Comparison of ENCODE assay signal across 8 cellular contexts in genomic region chr17:32519769-32520701, GRCh38. TPM values are rescaled to one million over a fixed set of nuclear protein-coding genes. Genes with fewer than 3 reads are reported as not detected.
A peak's percentile ranks its signal among the peaks of the same experiment; 100 is the strongest.
DNase-seq lines count a peak whose midpoint lies in the region; ATAC-seq and TF ChIP-seq lines count a peak whose summit lies in the region.

No MANE protein-coding gene starts in this region.

- H3K4me1 Mint-ChIP-seq in WTC11 (peaks cover 77% of the 10 kb centered on the region), type B pancreatic cell (ENCODE audit: unreplicated experiment) (peaks cover 47% of the 10 kb centered on the region)

- H3K36me3 Mint-ChIP-seq in WTC11 (no peaks in the 10 kb centered on the region), type B pancreatic cell (no peaks in the 10 kb centered on the region)

- H3K4me3 Mint-ChIP-seq in WTC11 (peak overlapping the region; percentile 76), type B pancreatic cell (peak overlapping the region; percentile 90)

- H3K9me3 Mint-ChIP-seq in WTC11 (no peaks in the 10 kb centered on the region), type B pancreatic cell (no peaks in the 10 kb centered on the region)

- H3K4me3 ChIP-seq in HFF-Myc (replicated peaks; ENCODE audit: low read depth, low read length) = peak overlapping the region; percentile 29
- H3K4me3 ChIP-seq in muscle layer of colon (ENCODE audit: low read depth in 1 of 2, low read length in 2 of 2) = peak overlapping the region; percentile 46 to 49

- CTCF ChIA-PET in WTC11 (lab: Charles Lee) = interaction anchor here (1.2 to 1.6 kb wide), 2 partner anchors 58 to 76 kb away, joined by 4 read pairs; partner anchors contain the start of gene PSMD11

- peaks cover 6% of the 10 kb centered on the region for H3K27me3 Mint-ChIP-seq in WTC11 (ENCODE audit: low read depth)
- H3K27me3 Mint-ChIP-seq in type B pancreatic cell = peaks cover 3% of the 10 kb centered on the region

- H3K27ac ChIP-seq in muscle layer of colon (ENCODE audit: low read depth, low read length) = no peak overlapping the region

- H3K4me1 ChIP-seq in muscle layer of colon (ENCODE audit: insufficient read depth, low read length) = no peaks in the 10 kb centered on the region

- ATAC-seq in WTC11 (no peak), GM18907 (IDR thresholded peaks at IDR 0.05; ENCODE audit: unreplicated experiment) (no peak)

- no peak overlapping the region for H3K9ac ChIP-seq in muscle layer of colon (ENCODE audit: low read length)

- DNase-seq in AG20443 (ENCODE audit: low spot score) = peak; percentile 62
- no peak for DNase-seq in HFF-Myc (ENCODE audit: extremely low read depth, low read depth)
- no peak for DNase-seq in WTC11 (ENCODE audit: low spot score)
- DNase-seq in effector CD4-positive, alpha-beta T cell = peak; percentile 35
- DNase-seq in type B pancreatic cell (ENCODE audit: extremely low spot score, unreplicated experiment) = no peak
- no peak for DNase-seq in NCI-H2196 (lab: John Stamatoyannopoulos, UW; ENCODE audit: unreplicated experiment)

- H3K27ac Mint-ChIP-seq in WTC11 = peak overlapping the region; percentile 98
- H3K27ac Mint-ChIP-seq in type B pancreatic cell = peak overlapping the region; percentile 87

- peaks cover 0 to 6% of the 10 kb centered on the region in 2 donors for H3K27me3 ChIP-seq in muscle layer of colon (ENCODE audit: control insufficient read depth in 1 of 2, insufficient read depth in 2 of 2, low read length in 2 of 2)

- no peak for TF ChIP-seq CTCF in HFF-Myc (IDR thresholded peaks at IDR 0.05; ENCODE audit: low read depth, low read length, missing control alignments)
- no peak for TF ChIP-seq CTCF in WTC11 (IDR thresholded peaks at IDR 0.05)
- TF ChIP-seq CTCF in type B pancreatic cell (conservative IDR thresholded peaks at IDR 0.05) = no peak

- no peaks in the 10 kb centered on the region for H3K9me3 ChIP-seq in muscle layer of colon (ENCODE audit: low read length)

- no peaks in the 10 kb centered on the region for H3K36me3 ChIP-seq in muscle layer of colon (ENCODE audit: insufficient read depth, low read length)

- POLR2A ChIA-PET in WTC11 (lab: Charles Lee) = interaction anchor here (0.5 to 1.3 kb wide), 2 partner anchors 11 to 358 kb away, joined by 3 read pairs; no protein-coding TSS in a partner anchor

TF ChIP-seq in WTC11, 78 proteins besides CTCF, POLR2A, EP300 and RAD21:
- TF ChIP-seq RORB (CRISPR knock-in tag; IDR thresholded peaks at IDR 0.05) (no peak), PRRX2 (CRISPR knock-in tag; IDR thresholded peaks at IDR 0.05) (no peak), GTF2I (CRISPR knock-in tag; conservative IDR thresholded peaks at IDR 0.05) (no peak), RELA (CRISPR knock-in tag; IDR thresholded peaks at IDR 0.05; ENCODE audit: borderline replicate concordance) (no peak), ZNF396 (CRISPR knock-in tag; IDR thresholded peaks at IDR 0.05; ENCODE audit: borderline replicate concordance) (no peak), GABPB1 (CRISPR knock-in tag; IDR thresholded peaks at IDR 0.05) (no peak), NFE2L1 (CRISPR knock-in tag; IDR thresholded peaks at IDR 0.05) (no peak), NR1H2 (CRISPR knock-in tag; IDR thresholded peaks at IDR 0.05) (no peak), ZNF423 (CRISPR knock-in tag; IDR thresholded peaks at IDR 0.05) (no peak), ZNF671 (CRISPR knock-in tag; IDR thresholded peaks at IDR 0.05) (no peak)
- TF ChIP-seq, protein P1, sequence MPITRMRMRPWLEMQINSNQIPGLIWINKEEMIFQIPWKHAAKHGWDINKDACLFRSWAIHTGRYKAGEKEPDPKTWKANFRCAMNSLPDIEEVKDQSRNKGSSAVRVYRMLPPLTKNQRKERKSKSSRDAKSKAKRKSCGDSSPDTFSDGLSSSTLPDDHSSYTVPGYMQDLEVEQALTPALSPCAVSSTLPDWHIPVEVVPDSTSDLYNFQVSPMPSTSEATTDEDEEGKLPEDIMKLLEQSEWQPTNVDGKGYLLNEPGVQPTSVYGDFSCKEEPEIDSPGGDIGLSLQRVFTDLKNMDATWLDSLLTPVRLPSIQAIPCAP (CRISPR knock-in tag; IDR thresholded peaks at IDR 0.05) = no peak
- TF ChIP-seq, protein P2, sequence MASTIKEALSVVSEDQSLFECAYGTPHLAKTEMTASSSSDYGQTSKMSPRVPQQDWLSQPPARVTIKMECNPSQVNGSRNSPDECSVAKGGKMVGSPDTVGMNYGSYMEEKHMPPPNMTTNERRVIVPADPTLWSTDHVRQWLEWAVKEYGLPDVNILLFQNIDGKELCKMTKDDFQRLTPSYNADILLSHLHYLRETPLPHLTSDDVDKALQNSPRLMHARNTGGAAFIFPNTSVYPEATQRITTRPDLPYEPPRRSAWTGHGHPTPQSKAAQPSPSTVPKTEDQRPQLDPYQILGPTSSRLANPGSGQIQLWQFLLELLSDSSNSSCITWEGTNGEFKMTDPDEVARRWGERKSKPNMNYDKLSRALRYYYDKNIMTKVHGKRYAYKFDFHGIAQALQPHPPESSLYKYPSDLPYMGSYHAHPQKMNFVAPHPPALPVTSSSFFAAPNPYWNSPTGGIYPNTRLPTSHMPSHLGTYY (CRISPR knock-in tag; IDR thresholded peaks at IDR 0.05) = no peak
- TF ChIP-seq, protein P3, sequence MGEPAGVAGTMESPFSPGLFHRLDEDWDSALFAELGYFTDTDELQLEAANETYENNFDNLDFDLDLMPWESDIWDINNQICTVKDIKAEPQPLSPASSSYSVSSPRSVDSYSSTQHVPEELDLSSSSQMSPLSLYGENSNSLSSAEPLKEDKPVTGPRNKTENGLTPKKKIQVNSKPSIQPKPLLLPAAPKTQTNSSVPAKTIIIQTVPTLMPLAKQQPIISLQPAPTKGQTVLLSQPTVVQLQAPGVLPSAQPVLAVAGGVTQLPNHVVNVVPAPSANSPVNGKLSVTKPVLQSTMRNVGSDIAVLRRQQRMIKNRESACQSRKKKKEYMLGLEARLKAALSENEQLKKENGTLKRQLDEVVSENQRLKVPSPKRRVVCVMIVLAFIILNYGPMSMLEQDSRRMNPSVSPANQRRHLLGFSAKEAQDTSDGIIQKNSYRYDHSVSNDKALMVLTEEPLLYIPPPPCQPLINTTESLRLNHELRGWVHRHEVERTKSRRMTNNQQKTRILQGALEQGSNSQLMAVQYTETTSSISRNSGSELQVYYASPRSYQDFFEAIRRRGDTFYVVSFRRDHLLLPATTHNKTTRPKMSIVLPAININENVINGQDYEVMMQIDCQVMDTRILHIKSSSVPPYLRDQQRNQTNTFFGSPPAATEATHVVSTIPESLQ (CRISPR knock-in tag; IDR thresholded peaks at IDR 0.05) = no peak
- TF ChIP-seq, protein P4, sequence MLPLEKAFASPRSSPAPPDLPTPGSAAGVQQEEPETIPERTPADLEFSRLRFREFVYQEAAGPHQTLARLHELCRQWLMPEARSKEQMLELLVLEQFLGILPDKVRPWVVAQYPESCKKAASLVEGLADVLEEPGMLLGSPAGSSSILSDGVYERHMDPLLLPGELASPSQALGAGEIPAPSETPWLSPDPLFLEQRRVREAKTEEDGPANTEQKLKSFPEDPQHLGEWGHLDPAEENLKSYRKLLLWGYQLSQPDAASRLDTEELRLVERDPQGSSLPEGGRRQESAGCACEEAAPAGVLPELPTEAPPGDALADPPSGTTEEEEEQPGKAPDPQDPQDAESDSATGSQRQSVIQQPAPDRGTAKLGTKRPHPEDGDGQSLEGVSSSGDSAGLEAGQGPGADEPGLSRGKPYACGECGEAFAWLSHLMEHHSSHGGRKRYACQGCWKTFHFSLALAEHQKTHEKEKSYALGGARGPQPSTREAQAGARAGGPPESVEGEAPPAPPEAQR (CRISPR knock-in tag; IDR thresholded peaks at IDR 0.05) = no peak

RNA-seq across cellular contexts. Expression of gene CDK5R1, which starts 33.2 kb away (rescaled TPM):
- total RNA-seq in WTC11 (2021) (9.0 to 9.9 TPM (median 9.2 TPM) in 3 replicates), type B pancreatic cell (ENCODE audit: low replicate concordance) (6.9 and 9.7 TPM in 2 replicates)

Comparison
In these comparisons a context has a peak if more than half of its experiments do, and no peak if none do; other contexts are left out.
1. DNase-seq: peak in AG20443 (single experiment) and effector CD4-positive, alpha-beta T cell (single experiment); none in HFF-Myc (single experiment), WTC11 (single experiment), type B pancreatic cell (single experiment) and NCI-H2196 (single experiment).